32 cellular contexts compared by ENCODE assay signal in genomic region chr10:124127563-124127962, GRCh38. TPM values are rescaled to one million over a fixed set of nuclear protein-coding genes. Genes with fewer than 3 reads are reported as not detected.
"Had no signal": no experiment of that assay in that cellular context is flagged by ENCODE, and none has a peak within 500 bp of the region (broad histone marks: within the 10 kb centered on the region; RNA-seq: fewer than 3 reads in every experiment).

No MANE protein-coding gene starts in this region.

- H3K9me3 Mint-ChIP-seq: activated CD4-positive, alpha-beta T cell treated with anti-CD3 and anti-CD28 coated beads, Interleukin-2, amount 10 ng/mL, durations not matched to agents 7 days and 5 days; activated naive CD4-positive, alpha-beta T cell treated with anti-CD3 and anti-CD28 coated beads, Interleukin-2, amount 10 ng/mL, durations not matched to agents 7 days and 5 days; activated naive CD8-positive, alpha-beta T cell treated with anti-CD3 and anti-CD28 coated beads, Interleukin-2, amount 50 U/mL, for 24 hours; activated T-cell treated with anti-CD3 and anti-CD28 coated beads, Interleukin-2, amount 50 U/mL, for 4 hours; activated T-helper 1 cell treated with anti-CD3 and anti-CD28 coated beads, Interleukin-12 subunit alpha, Interleukin-12 subunit beta, Interleukin-2, Interleukin-4 antibody, amounts not matched to agents 30 ng/mL and 10 ng/mL and 1 ng/mL, durations not matched to agents 14 hours and 24 hours and 36 hours; brain; T-helper 1 cell treated with Interleukin-12 subunit alpha and Interleukin-12 subunit beta and Interleukin-4 antibody, amounts not matched to agents 30 μg/mL and 1 μg/mL, for 36 hours; T-helper 2 cell treated with Interferon-gamma antibody and Interleukin-4, amounts not matched to agents 5 μg/mL and 100 μg/mL, for 36 hours; WTC11 had no signal

- H3K27ac ChIP-seq: Peyer's patch, SJSA1 had no signal

- H3K9ac ChIP-seq: SK-N-SH had no signal

- H3K27me3 ChIP-seq: MG63, Peyer's patch, SJSA1 had no signal

- DNase-seq: activated CD4-positive, alpha-beta T cell treated with anti-CD3 and anti-CD28 coated beads for 36 hours; activated CD4-positive, alpha-beta T cell treated with anti-CD3 and anti-CD28 coated beads, Interleukin-2, amount 10 ng/mL, durations not matched to agents 7 days and 5 days; activated CD4-positive, alpha-beta T cell treated with anti-CD3 and anti-CD28 coated beads, Interleukin-2, amount 50 U/mL, for 48 hours; activated CD8-positive, alpha-beta memory T cell treated with anti-CD3 and anti-CD28 coated beads, Interleukin-2, amount 50 U/mL, for 4 hours; activated CD8-positive, alpha-beta T cell treated with anti-CD3 and anti-CD28 coated beads, Interleukin-2, amount 10 ng/mL, durations not matched to agents 7 days and 5 days; activated naive CD4-positive, alpha-beta T cell treated with anti-CD3 and anti-CD28 coated beads, Interleukin-2, amount 10 ng/mL, durations not matched to agents 7 days and 5 days; activated naive CD8-positive, alpha-beta T cell treated with anti-CD3 and anti-CD28 coated beads, Interleukin-2, amount 50 U/mL, for 24 hours; activated T-cell treated with anti-CD3 and anti-CD28 coated beads for 4 hours; activated T-cell treated with anti-CD3 and anti-CD28 coated beads, Interleukin-2, amount 50 U/mL, for 4 hours; anterior cingulate cortex; Kasumi-1; MG63; NCI-H1048; NCI-H1105 treated with DMSO at 0.1 percent for 48 hours; NCI-H1694; NCI-H1930; NCI-H2081 treated with DMSO at 0.1 percent for 48 hours; NCI-H510A; NCI-H748 treated with DMSO at 0.1 percent for 48 hours; NK-92 treated with Interleukin-12 subunit alpha and Interleukin-12 subunit beta, amount 100 ng/mL, for 24 hours; PC-3; Peyer's patch; RPMI8226; SHP77 treated with DMSO at 0.1 percent for 48 hours; SK-N-SH had no signal

- H3K27ac Mint-ChIP-seq: activated CD4-positive, alpha-beta T cell treated with anti-CD3 and anti-CD28 coated beads for 36 hours; activated CD4-positive, alpha-beta T cell treated with anti-CD3 and anti-CD28 coated beads, Interleukin-2, amount 10 ng/mL, durations not matched to agents 7 days and 5 days; activated CD8-positive, alpha-beta T cell treated with anti-CD3 and anti-CD28 coated beads, Interleukin-2, amount 10 ng/mL, durations not matched to agents 7 days and 5 days; activated naive CD4-positive, alpha-beta T cell treated with anti-CD3 and anti-CD28 coated beads, Interleukin-2, amount 10 ng/mL, durations not matched to agents 7 days and 5 days; activated naive CD8-positive, alpha-beta T cell; activated naive CD8-positive, alpha-beta T cell treated with anti-CD3 and anti-CD28 coated beads, Interleukin-2, amount 50 U/mL, for 24 hours; activated T-helper 1 cell treated with anti-CD3 and anti-CD28 coated beads, Interleukin-12 subunit alpha, Interleukin-12 subunit beta, Interleukin-2, Interleukin-4 antibody, amounts not matched to agents 30 ng/mL and 10 ng/mL and 1 ng/mL, durations not matched to agents 14 hours and 24 hours and 36 hours; T-helper 1 cell treated with Interleukin-12 subunit alpha and Interleukin-12 subunit beta and Interleukin-4 antibody, amounts not matched to agents 30 μg/mL and 1 μg/mL, for 36 hours; T-helper 2 cell treated with Interferon-gamma antibody and Interleukin-4, amounts not matched to agents 5 μg/mL and 100 μg/mL, for 36 hours; WTC11 had no signal

- H3K36me3 ChIP-seq: MG63, Peyer's patch, SJSA1 had no signal

- H3K4me2 ChIP-seq: SK-N-SH had no signal

- H3K4me3 ChIP-seq: MG63, Peyer's patch, SJSA1 had no signal

- H3K4me1 Mint-ChIP-seq: activated CD4-positive, alpha-beta T cell treated with anti-CD3 and anti-CD28 coated beads for 36 hours; activated CD4-positive, alpha-beta T cell treated with anti-CD3 and anti-CD28 coated beads, Interleukin-2, amount 10 ng/mL, durations not matched to agents 7 days and 5 days; activated naive CD4-positive, alpha-beta T cell treated with anti-CD3 and anti-CD28 coated beads, Interleukin-2, amount 10 ng/mL, durations not matched to agents 7 days and 5 days; activated naive CD8-positive, alpha-beta T cell treated with anti-CD3 and anti-CD28 coated beads, Interleukin-2, amount 50 U/mL, for 24 hours had no signal

- H3K36me3 Mint-ChIP-seq: activated naive CD4-positive, alpha-beta T cell treated with anti-CD3 and anti-CD28 coated beads, Interleukin-2, amount 10 ng/mL, durations not matched to agents 7 days and 5 days; activated naive CD8-positive, alpha-beta T cell; brain; WTC11 had no signal

- H3K4me1 ChIP-seq: Peyer's patch had no signal

- H3K9me3 ChIP-seq: MG63, Peyer's patch, SJSA1, SK-N-SH had no signal

- H3K4me3 Mint-ChIP-seq: activated CD4-positive, alpha-beta T cell treated with anti-CD3 and anti-CD28 coated beads for 36 hours; activated CD4-positive, alpha-beta T cell treated with anti-CD3 and anti-CD28 coated beads, Interleukin-2, amount 10 ng/mL, durations not matched to agents 7 days and 5 days; activated CD8-positive, alpha-beta T cell treated with anti-CD3 and anti-CD28 coated beads, Interleukin-2, amount 10 ng/mL, durations not matched to agents 7 days and 5 days; activated naive CD4-positive, alpha-beta T cell treated with anti-CD3 and anti-CD28 coated beads, Interleukin-2, amount 10 ng/mL, durations not matched to agents 7 days and 5 days; activated naive CD8-positive, alpha-beta T cell; activated naive CD8-positive, alpha-beta T cell treated with anti-CD3 and anti-CD28 coated beads, Interleukin-2, amount 50 U/mL, for 24 hours; activated T-cell treated with anti-CD3 and anti-CD28 coated beads, Interleukin-2, amount 50 U/mL, for 4 hours; activated T-helper 1 cell treated with anti-CD3 and anti-CD28 coated beads, Interleukin-12 subunit alpha, Interleukin-12 subunit beta, Interleukin-2, Interleukin-4 antibody, amounts not matched to agents 30 ng/mL and 10 ng/mL and 1 ng/mL, durations not matched to agents 14 hours and 24 hours and 36 hours; brain; T-helper 1 cell treated with Interleukin-12 subunit alpha and Interleukin-12 subunit beta and Interleukin-4 antibody, amounts not matched to agents 30 μg/mL and 1 μg/mL, for 36 hours; T-helper 2 cell treated with Interferon-gamma antibody and Interleukin-4, amounts not matched to agents 5 μg/mL and 100 μg/mL, for 36 hours; WTC11 had no signal

- H3K27me3 Mint-ChIP-seq: activated CD4-positive, alpha-beta T cell treated with anti-CD3 and anti-CD28 coated beads for 36 hours; activated CD4-positive, alpha-beta T cell treated with anti-CD3 and anti-CD28 coated beads, Interleukin-2, amount 10 ng/mL, durations not matched to agents 7 days and 5 days; activated naive CD8-positive, alpha-beta T cell; activated naive CD8-positive, alpha-beta T cell treated with anti-CD3 and anti-CD28 coated beads, Interleukin-2, amount 50 U/mL, for 24 hours had no signal

RNA-seq across cellular contexts. Expression of gene CHST15, which starts 34.2 kb away (rescaled TPM):
- total RNA-seq: activated CD4-positive, alpha-beta T cell treated with anti-CD3 and anti-CD28 coated beads, Interleukin-2, amount 10 ng/mL, durations not matched to agents 7 days and 5 days; activated CD8-positive, alpha-beta T cell treated with anti-CD3 and anti-CD28 coated beads, Interleukin-2, amount 10 ng/mL, durations not matched to agents 7 days and 5 days had no signal
